ENCODE assay signal across 15 cellular contexts in genomic region chr2:55358451-55358850, GRCh38.
DNase-seq lines count a peak whose midpoint lies in the region; TF ChIP-seq lines count a peak whose summit lies in the region.
"Had no signal": no experiment of that assay in that cellular context is flagged by ENCODE, and none has a peak within 500 bp of the region (broad histone marks: within the 10 kb centered on the region; RNA-seq: fewer than 3 reads in every experiment).

No MANE protein-coding gene starts in this region.

- no peaks in the 10 kb centered on the region for H3K27me3 ChIP-seq in mesenchymal stem cell (ENCODE audit: control insufficient read depth in 1 of 2, insufficient read depth in 1 of 2, low read length in 2 of 2)
- H3K27me3 ChIP-seq in right atrium auricular region = no peaks in the 10 kb centered on the region
- H3K27me3 ChIP-seq: BE2C had no signal

- H3K27ac Mint-ChIP-seq in HFFc6 (peak overlapping the region; percentile 10; the same call in 1 of the 2 replicates), brain (peak overlapping the region in 3 of 5 experiments; percentile 32 to 85 (median 82))
- H3K27ac Mint-ChIP-seq: CD4-positive, alpha-beta T cell; GM23338; IgD-negative memory B cell had no signal

- H3K9me3 ChIP-seq in mesenchymal stem cell (ENCODE audit: control insufficient read depth, low read length) (no peaks in the 10 kb centered on the region), right atrium auricular region (no peaks in the 10 kb centered on the region)
- H3K9me3 ChIP-seq: BE2C, Caco-2 had no signal

- no peak overlapping the region for H3K4me3 ChIP-seq in mesenchymal stem cell (ENCODE audit: insufficient read depth in 1 of 2, low read depth in 1 of 2, low read length in 2 of 2)
- no peak overlapping the region for H3K4me3 ChIP-seq in right atrium auricular region
- H3K4me3 ChIP-seq: GM23338 had no signal

- H3K27me3 Mint-ChIP-seq in HFFc6 (ENCODE audit: insufficient read depth) = no peaks in the 10 kb centered on the region
- no peaks in the 10 kb centered on the region for H3K27me3 Mint-ChIP-seq in brain
- H3K27me3 Mint-ChIP-seq: CD4-positive, alpha-beta T cell; IgD-negative memory B cell had no signal

- no peak overlapping the region for H3K18ac ChIP-seq in mesenchymal stem cell (ENCODE audit: low read depth in 1 of 2, low read length in 2 of 2)

- no peak overlapping the region for H3K23ac ChIP-seq in mesenchymal stem cell (ENCODE audit: low read length in 2 of 2)

- no peaks in the 10 kb centered on the region for H3K9me3 Mint-ChIP-seq in HFFc6
- no peaks in the 10 kb centered on the region for H3K9me3 Mint-ChIP-seq in brain
- H3K9me3 Mint-ChIP-seq: CD4-positive, alpha-beta T cell; GM23338; IgD-negative memory B cell had no signal

- H3K4me3 Mint-ChIP-seq in HFFc6 (no peak overlapping the region), brain (no peak overlapping the region)
- H3K4me3 Mint-ChIP-seq: CD4-positive, alpha-beta T cell; GM23338; IgD-negative memory B cell had no signal

- no peak overlapping the region for H2BK5ac ChIP-seq in mesenchymal stem cell (ENCODE audit: low read depth, low read length, poor library complexity, severe bottlenecking)

- no peak overlapping the region for H4K91ac ChIP-seq in mesenchymal stem cell (ENCODE audit: low read length)

- no peak overlapping the region for H2AFZ ChIP-seq in mesenchymal stem cell (ENCODE audit: low read depth, low read length)
- H2AFZ ChIP-seq: GM23338 had no signal

- H2BK12ac ChIP-seq in mesenchymal stem cell (ENCODE audit: low read length in 2 of 2) = no peak overlapping the region

- no peak overlapping the region for H3K4me2 ChIP-seq in mesenchymal stem cell (ENCODE audit: low read length, poor library complexity, severe bottlenecking)
- H3K4me2 ChIP-seq: GM23338 had no signal

- H3K27ac ChIP-seq in mesenchymal stem cell (ENCODE audit: low read length, poor library complexity, severe bottlenecking) (no peak overlapping the region), right atrium auricular region (no peak overlapping the region)

- H3K36me3 Mint-ChIP-seq in HFFc6 (ENCODE audit: low read depth) (peaks cover 9% of the 10 kb centered on the region; the same call in 1 of the 2 replicates), brain (peaks cover 74% of the 10 kb centered on the region)

- H3K4me1 ChIP-seq in mesenchymal stem cell (ENCODE audit: control insufficient read depth, insufficient read depth, low read depth, low read length) = no peaks in the 10 kb centered on the region
- no peaks in the 10 kb centered on the region for H3K4me1 ChIP-seq in right atrium auricular region
- H3K4me1 ChIP-seq: BE2C, Caco-2 had no signal

- no peak overlapping the region for H3K14ac ChIP-seq in mesenchymal stem cell (ENCODE audit: low read length in 2 of 2)

- H4K8ac ChIP-seq in mesenchymal stem cell (ENCODE audit: low read length) = no peak overlapping the region

- H3K9ac ChIP-seq in mesenchymal stem cell (ENCODE audit: low read length) = peak overlapping the region; percentile 7

- 97% methylated on average over 1 of the region's 1 CpG for WGBS in mesenchymal stem cell

- H2BK120ac ChIP-seq in mesenchymal stem cell (ENCODE audit: low read depth, low read length) = no peak overlapping the region

- no peak overlapping the region for H2AK5ac ChIP-seq in mesenchymal stem cell (ENCODE audit: low read length, severe bottlenecking)

- no peak overlapping the region for H2BK15ac ChIP-seq in mesenchymal stem cell (ENCODE audit: low read depth, poor library complexity, severe bottlenecking)

- TF ChIP-seq CTCF in HFFc6 (IDR thresholded peaks at IDR 0.05) (no peak), brain (conservative IDR thresholded peaks at IDR 0.05) (no peak), right atrium auricular region (IDR thresholded peaks at IDR 0.05) (no peak)

- peaks cover 6% of the 10 kb centered on the region for H3K79me1 ChIP-seq in mesenchymal stem cell (replicated peaks; ENCODE audit: low read length, poor library complexity, severe bottlenecking)

- peaks cover 6 to 30% of the 10 kb centered on the region in 2 experiments for H3K36me3 ChIP-seq in mesenchymal stem cell (ENCODE audit: control insufficient read depth in 1 of 2, insufficient read depth in 2 of 2, low read depth in 1 of 2, low read length in 2 of 2)
- peaks cover 8% of the 10 kb centered on the region for H3K36me3 ChIP-seq in right atrium auricular region
- H3K36me3 ChIP-seq: BE2C had no signal

- H3K4me1 Mint-ChIP-seq in HFFc6 (ENCODE audit: low read depth) (peaks cover 18% of the 10 kb centered on the region), brain (peaks cover 18% of the 10 kb centered on the region)

- DNase-seq in HFFc6 (no peak), mesenchymal stem cell (no peak), GM19240 (ENCODE audit: insufficient read length, low spot score) (no peak), right atrium auricular region (ENCODE audit: low spot score) (no peak), NCI-H1105 (lab: John Stamatoyannopoulos, UW) (no peak)
- DNase-seq in activated CD8-positive, alpha-beta memory T cell treated with anti-CD3 and anti-CD28 coated beads, Interleukin-2, amount 50 U/mL, for 48 hours = no peak
- DNase-seq: ACHN; BE2C; C1 segment of cervical spinal cord; Caco-2; CD4-positive, alpha-beta T cell; H7 had no signal

- no peak overlapping the region for H3K4ac ChIP-seq in mesenchymal stem cell (ENCODE audit: low read depth in 1 of 2, low read length in 2 of 2)
